ENCODE assay signal across 8 cellular contexts in genomic region chr11:119728651-119729580, GRCh38. TPM values are rescaled to one million over a fixed set of nuclear protein-coding genes. Genes with fewer than 3 reads are reported as not detected.
DNase-seq lines count a peak whose midpoint lies in the region; ATAC-seq and TF ChIP-seq lines count a peak whose summit lies in the region.

Gene NECTIN1 (minus strand): TSS chr11:119729200. CDS start chr11:119728553, 647 bp downstream.

- H3K9me3 Mint-ChIP-seq in neural crest cell: no peaks in the 10 kb centered on the region
- H3K9me3 Mint-ChIP-seq in stimulated activated naive CD8-positive, alpha-beta T cell treated with anti-CD3 and anti-CD28 coated beads, Interleukin-15, amount 100 ng/mL, for 72 hours: no peaks in the 10 kb centered on the region

- peak; percentile 86 for DNase-seq in EH (ENCODE audit: low read depth)
- DNase-seq in Jurkat, Clone E6-1 (ENCODE audit: low read depth, low spot score): peak; percentile 78
- peak; percentile 93 for DNase-seq in RWPE1 (ENCODE audit: low spot score)
- peak; percentile 94 for DNase-seq in activated effector memory CD4-positive, alpha-beta T cell treated with anti-CD3 and anti-CD28 coated beads, Interleukin-2, amount 50 U/mL, for 16 hours
- peak; percentile 54 for DNase-seq in fibroblast of the conjunctiva (ENCODE audit: low read depth)
- DNase-seq in neural crest cell (ENCODE audit: low read depth, low spot score): peak; percentile 99
- DNase-seq in stimulated activated naive CD8-positive, alpha-beta T cell treated with anti-CD3 and anti-CD28 coated beads, Interleukin-15, amount 100 ng/mL, for 72 hours: peak; percentile 80 to 86

- peak within 1 kb of the TSS; percentile 62 for H3K4me3 ChIP-seq in Jurkat, Clone E6-1 (ENCODE audit: low read length)

- CTCF ChIA-PET in RWPE1 (lab: Yijun Ruan, JAX): interaction anchor here (0.5 to 2.0 kb wide), 45 partner anchors 9 to 380 kb away, joined by 3 to 26 read pairs (median 4); no protein-coding TSS in a partner anchor

- H3K4me1 Mint-ChIP-seq in neural crest cell: peaks cover 48% of the 10 kb centered on the region
- H3K4me1 Mint-ChIP-seq in stimulated activated naive CD8-positive, alpha-beta T cell treated with anti-CD3 and anti-CD28 coated beads, Interleukin-15, amount 100 ng/mL, for 72 hours: peaks cover 17% of the 10 kb centered on the region

- H3K4me3 Mint-ChIP-seq in neural crest cell: peak within 1 kb of the TSS; percentile 99
- peak within 1 kb of the TSS; percentile 84 to 86 for H3K4me3 Mint-ChIP-seq in stimulated activated naive CD8-positive, alpha-beta T cell treated with anti-CD3 and anti-CD28 coated beads, Interleukin-15, amount 100 ng/mL, for 72 hours

- H3K27ac Mint-ChIP-seq in neural crest cell (ENCODE audit: unreplicated experiment): peak within 1 kb of the TSS; percentile 97
- peak within 1 kb of the TSS; percentile 38 to 55 for H3K27ac Mint-ChIP-seq in stimulated activated naive CD8-positive, alpha-beta T cell treated with anti-CD3 and anti-CD28 coated beads, Interleukin-15, amount 100 ng/mL, for 72 hours

- no peaks in the 10 kb centered on the region for H3K36me3 Mint-ChIP-seq in neural crest cell (ENCODE audit: low read depth)

- H3K27ac ChIP-seq in RWPE1: peak within 1 kb of the TSS; percentile 90

- peak; percentile 78 for ATAC-seq in GM21619 (IDR thresholded peaks at IDR 0.05; ENCODE audit: unreplicated experiment)
- peak; percentile 93 for ATAC-seq in stimulated activated naive CD8-positive, alpha-beta T cell treated with anti-CD3 and anti-CD28 coated beads, Interleukin-15, amount 100 ng/mL, for 72 hours

- H3K27me3 Mint-ChIP-seq in neural crest cell (ENCODE audit: low read depth): peaks cover 18% of the 10 kb centered on the region
- peaks cover 70% of the 10 kb centered on the region for H3K27me3 Mint-ChIP-seq in stimulated activated naive CD8-positive, alpha-beta T cell treated with anti-CD3 and anti-CD28 coated beads, Interleukin-15, amount 100 ng/mL, for 72 hours

- TF ChIP-seq CTCF in RWPE1 (conservative IDR thresholded peaks at IDR 0.05; ENCODE audit: low read depth): peak; percentile 97
- TF ChIP-seq CTCF in neural crest cell (conservative IDR thresholded peaks at IDR 0.05): peak; percentile 99

- POLR2A ChIA-PET in RWPE1 (lab: Yijun Ruan, JAX; ENCODE audit: low non-redundant PET): interaction anchor here (0.8 kb wide), 1 partner anchor 32 kb away, joined by 3 read pairs; no protein-coding TSS in a partner anchor

RNA-seq across cellular contexts. Expression of gene NECTIN1, which starts in this region (rescaled TPM):
- 15.5 TPM for polyA plus RNA-seq in Jurkat, Clone E6-1 (2012; ENCODE audit: insufficient read depth, insufficient read length)
- 44.6 and 49.2 TPM in 2 replicates for total RNA-seq in neural crest cell

Comparison
In these comparisons a context has a peak if more than half of its experiments do, and no peak if none do; other contexts are left out.
1. Peak in every context shown above with its lines: DNase-seq, ATAC-seq, H3K4me3 ChIP-seq and H3K27ac ChIP-seq.